Comparison of ENCODE assay signal across 12 cellular contexts in genomic region chr2:201344663-201345366, GRCh38. TPM values are rescaled to one million over a fixed set of nuclear protein-coding genes. Genes with fewer than 3 reads are reported as not detected.
DNase-seq lines count a peak whose midpoint lies in the region; ATAC-seq and TF ChIP-seq lines count a peak whose summit lies in the region.
"Had no signal": no experiment of that assay in that cellular context is flagged by ENCODE, and none has a peak within 500 bp of the region (broad histone marks: within the 10 kb centered on the region; RNA-seq: fewer than 3 reads in every experiment).

No MANE protein-coding gene starts in this region.

- no peak overlapping the region for H3K4me2 ChIP-seq in DND-41 (ENCODE audit: insufficient read depth, low read length)

- no peaks in the 10 kb centered on the region for H3K9me3 ChIP-seq in DND-41 (ENCODE audit: insufficient read depth, low read length, severe bottlenecking)
- H3K9me3 ChIP-seq in SJCRH30 (replicated peaks), result 0 out of 2 replicates have a peak, but pooled peaks cover 3% of the 10 kb centered on the region
- H3K9me3 ChIP-seq: SJSA1 had no signal

- H3K27me3 ChIP-seq in DND-41 (ENCODE audit: insufficient read depth, low read length, poor library complexity), result no peaks in the 10 kb centered on the region
- no peaks in the 10 kb centered on the region for H3K27me3 ChIP-seq in SJCRH30
- H3K27me3 ChIP-seq: SJSA1 had no signal

- no peak overlapping the region for H3K27ac ChIP-seq in DND-41 (ENCODE audit: low read length)
- H3K27ac ChIP-seq in SJCRH30, result no peak overlapping the region
- H3K27ac ChIP-seq: C4-2B, SJSA1 had no signal

- TF ChIP-seq CTCF in DND-41 (IDR thresholded peaks at IDR 0.05; ENCODE audit: borderline replicate concordance, extremely low read depth, low read length, poor library complexity, severe bottlenecking), result peak; percentile 27

- no peak for DNase-seq in DND-41
- DNase-seq in SJCRH30, result peak; percentile 20 to 36
- DNase-seq in stimulated activated CD4-positive, alpha-beta T cell treated with anti-CD3 and anti-CD28 coated beads, Interleukin-1b, Interleukin-23, amount 100 ng/mL, for 48 hours, result no peak
- no peak for DNase-seq in NCI-H1092 (lab: John Stamatoyannopoulos, UW)
- DNase-seq in NCI-H2081 (lab: John Stamatoyannopoulos, UW), result no peak
- DNase-seq in glomerular visceral epithelial cell (ENCODE audit: extremely low spot score), result no peak
- DNase-seq: stimulated activated naive B cell treated with anti-CD40 and anti-IgM and Interleukin-4, amounts not matched to agents 10 μg/mL and 1 μg/mL and 100 μg/mL, for 72 hours had no signal

- H3K9ac ChIP-seq in DND-41 (ENCODE audit: low read depth, low read length), result no peak overlapping the region

- no peak overlapping the region for H2AFZ ChIP-seq in DND-41 (ENCODE audit: low read depth, low read length)

- no peaks in the 10 kb centered on the region for H3K79me2 ChIP-seq in DND-41 (ENCODE audit: insufficient read depth, low read length)

- H3K4me3 ChIP-seq in DND-41 (ENCODE audit: low read depth in 1 of 2, low read length in 2 of 2) (no peak overlapping the region), SJCRH30 (no peak overlapping the region)
- H3K4me3 ChIP-seq: SJSA1 had no signal

- no peak for ATAC-seq in DND-41 (ENCODE audit: insufficient read depth, low read depth)
- ATAC-seq in GM19397 (IDR thresholded peaks at IDR 0.05; ENCODE audit: unreplicated experiment), result peak; percentile 97
- peak; percentile 68 for ATAC-seq in HG03066 (IDR thresholded peaks at IDR 0.05; ENCODE audit: low read depth, unreplicated experiment)
- ATAC-seq: activated T-helper 17 cell treated with anti-CD3 and anti-CD28 coated beads, Interleukin-2, amount 50 U/mL, for 72 hours had no signal

- H3K4me1 ChIP-seq in DND-41 (ENCODE audit: insufficient read depth, low read length) (peaks cover 8% of the 10 kb centered on the region; the same call in 1 of the 2 replicates), SJCRH30 (peaks cover 17% of the 10 kb centered on the region)
- H3K4me1 ChIP-seq: SJSA1 had no signal

- no peaks in the 10 kb centered on the region for H4K20me1 ChIP-seq in DND-41 (ENCODE audit: insufficient read depth, low read length)

- H3K36me3 ChIP-seq in DND-41 (ENCODE audit: insufficient read depth, low read length), result no peaks in the 10 kb centered on the region
- H3K36me3 ChIP-seq in SJCRH30, result no peaks in the 10 kb centered on the region
- H3K36me3 ChIP-seq: SJSA1 had no signal

RNA-seq across cellular contexts. Expression of gene FLACC1, which starts 12.3 kb away (rescaled TPM):
- 0.55 and 0.71 TPM in 2 replicates for total RNA-seq in SJCRH30 (2014; rRNA removed; shearing (Covaris generic))

Comparison
In these comparisons a context has a peak if more than half of its experiments do, and no peak if none do; other contexts are left out.
1. DNase-seq: peak in SJCRH30 (2 of 2); none in DND-41 (single experiment), stimulated activated CD4-positive, alpha-beta T cell treated with anti-CD3 and anti-CD28 coated beads, Interleukin-1b, Interleukin-23, amount 100 ng/mL, for 48 hours (single experiment), NCI-H1092 (single experiment), NCI-H2081 (0 of 2) and glomerular visceral epithelial cell (single experiment).